In genomic region chr3:195129644-195130492, GRCh38 we compare ENCODE assay signal across 8 cellular contexts.
A peak's percentile ranks its signal among the peaks of the same experiment; 100 is the strongest.
DNase-seq lines count a peak whose midpoint lies in the region; ATAC-seq, FAIRE-seq and TF ChIP-seq lines count a peak whose summit lies in the region.

No MANE protein-coding gene starts in this region.

- peak overlapping the region; percentile 91 to 98 (median 94) for H3K27ac Mint-ChIP-seq in CD4-positive, CD25-positive, alpha-beta regulatory T cell
- no peak overlapping the region for H3K27ac Mint-ChIP-seq in astrocyte (ENCODE audit: unreplicated experiment)

- H3K36me3 ChIP-seq in CD4-positive, CD25-positive, alpha-beta regulatory T cell (ENCODE audit: control insufficient read depth, insufficient read depth, low read length): no peaks in the 10 kb centered on the region
- H3K36me3 ChIP-seq in astrocyte (ENCODE audit: insufficient read depth, low read length): no peaks in the 10 kb centered on the region
- H3K36me3 ChIP-seq in HAP-1 (replicated peaks): no peaks in the 10 kb centered on the region

- FAIRE-seq in astrocyte (lab: Jason Lieb, UNC): no peak

- H3K4me3 ChIP-seq in CD4-positive, CD25-positive, alpha-beta regulatory T cell (ENCODE audit: low read depth, low read length): peak overlapping the region; percentile 84
- no peak overlapping the region for H3K4me3 ChIP-seq in astrocyte (ENCODE audit: insufficient read depth, low read depth, low read length)
- no peak overlapping the region for H3K4me3 ChIP-seq in HAP-1

- no peaks in the 10 kb centered on the region for H3K27me3 Mint-ChIP-seq in CD4-positive, CD25-positive, alpha-beta regulatory T cell
- no peaks in the 10 kb centered on the region for H3K27me3 Mint-ChIP-seq in astrocyte (ENCODE audit: low read depth, unreplicated experiment)

- ATAC-seq in CD4-positive, CD25-positive, alpha-beta regulatory T cell (ENCODE audit: low read depth in 2 of 2): peak; percentile 30 to 48
- ATAC-seq in HG03066 (IDR thresholded peaks at IDR 0.05; ENCODE audit: low read depth, unreplicated experiment): peak; percentile 95

- H3K36me3 Mint-ChIP-seq in CD4-positive, CD25-positive, alpha-beta regulatory T cell: peaks cover 7% of the 10 kb centered on the region
- H3K36me3 Mint-ChIP-seq in astrocyte (ENCODE audit: low read depth, unreplicated experiment): peaks cover 5% of the 10 kb centered on the region

- no peaks in the 10 kb centered on the region for H3K9me3 ChIP-seq in CD4-positive, CD25-positive, alpha-beta regulatory T cell (ENCODE audit: control insufficient read depth in 2 of 2, low read length in 2 of 2)
- no peaks in the 10 kb centered on the region for H3K9me3 ChIP-seq in astrocyte (ENCODE audit: insufficient read depth, low read depth, low read length)
- H3K9me3 ChIP-seq in HAP-1: no peaks in the 10 kb centered on the region

- H4K20me1 ChIP-seq in astrocyte (ENCODE audit: insufficient read depth, low read length): no peaks in the 10 kb centered on the region

- no peaks in the 10 kb centered on the region for H3K79me2 ChIP-seq in astrocyte (ENCODE audit: insufficient read depth, low read length)

- DNase-seq in CD4-positive, CD25-positive, alpha-beta regulatory T cell: peak in 2 of 3 donors; percentile 36 to 79
- DNase-seq in astrocyte (ENCODE audit: low read depth) (peak; percentile 77), ACHN (no peak), NCI-H1417 (lab: John Stamatoyannopoulos, UW) (no peak), HAP-1 (ENCODE audit: low spot score in 2 of 2) (no peak), NCI-H1048 (lab: John Stamatoyannopoulos, UW) (no peak)

- H3K9ac ChIP-seq in astrocyte (ENCODE audit: low read length): no peak overlapping the region

- H3K27me3 ChIP-seq in CD4-positive, CD25-positive, alpha-beta regulatory T cell (ENCODE audit: control insufficient read depth, insufficient read depth, low read length): no peaks in the 10 kb centered on the region
- H3K27me3 ChIP-seq in astrocyte (ENCODE audit: insufficient read depth, low read length) (no peaks in the 10 kb centered on the region), HAP-1 (ENCODE audit: low read depth) (no peaks in the 10 kb centered on the region)

- H3K4me2 ChIP-seq in astrocyte (ENCODE audit: low read length): peak overlapping the region; percentile 32

- no peak for TF ChIP-seq CTCF in astrocyte (IDR thresholded peaks at IDR 0.05; ENCODE audit: insufficient read depth, low read depth, low read length)

- peaks cover 20 to 54% (median 45%) of the 10 kb centered on the region in 4 donors for H3K4me1 Mint-ChIP-seq in CD4-positive, CD25-positive, alpha-beta regulatory T cell
- H3K4me1 Mint-ChIP-seq in astrocyte (ENCODE audit: low read depth, unreplicated experiment): peaks cover 11% of the 10 kb centered on the region

- H3K27ac ChIP-seq in CD4-positive, CD25-positive, alpha-beta regulatory T cell (ENCODE audit: insufficient read depth, low read length, poor library complexity, severe bottlenecking): peak overlapping the region; percentile 81
- H3K27ac ChIP-seq in astrocyte (ENCODE audit: low read depth, low read length): no peak overlapping the region

- no peaks in the 10 kb centered on the region for H3K9me3 Mint-ChIP-seq in CD4-positive, CD25-positive, alpha-beta regulatory T cell
- peaks cover 3% of the 10 kb centered on the region for H3K9me3 Mint-ChIP-seq in astrocyte (ENCODE audit: unreplicated experiment)

- no peak overlapping the region for H2AFZ ChIP-seq in astrocyte (ENCODE audit: low read depth, low read length)

- in situ Hi-C loops in ACHN (cut with HindIII; ENCODE audit: low pct_ligation_motif_present, low pct_unique_long_range_greater_than_20kb, low sequenced_read_pairs) (no loop called here), HAP-1 (cut with MboI; ENCODE audit: low sequenced_read_pairs) (no loop called here)

- peaks cover 50% of the 10 kb centered on the region for H3K4me1 ChIP-seq in CD4-positive, CD25-positive, alpha-beta regulatory T cell (ENCODE audit: control insufficient read depth, insufficient read depth, low read length, poor library complexity, severe bottlenecking)
- H3K4me1 ChIP-seq in astrocyte (ENCODE audit: insufficient read depth, low read length): peaks cover 29% of the 10 kb centered on the region
- H3K4me1 ChIP-seq in HAP-1: no peaks in the 10 kb centered on the region

- peak; percentile 64 for TF ChIP-seq POLR2A in GM19193 (IDR thresholded peaks at IDR 0.05; ENCODE audit: extremely low read depth, insufficient read depth, insufficient read length)

- H3K4me3 Mint-ChIP-seq in CD4-positive, CD25-positive, alpha-beta regulatory T cell: peak overlapping the region; percentile 66 to 89 (median 82)
- H3K4me3 Mint-ChIP-seq in astrocyte (ENCODE audit: unreplicated experiment): no peak overlapping the region

Comparison
In these comparisons a context has a peak if more than half of its experiments do, and no peak if none do; other contexts are left out.
1. DNase-seq: peak in CD4-positive, CD25-positive, alpha-beta regulatory T cell (2 of 3) and astrocyte (single experiment); none in ACHN (single experiment), NCI-H1417 (0 of 3), HAP-1 (0 of 2) and NCI-H1048 (single experiment).